In genomic region chr5:132464155-132464939, GRCh38 we compare ENCODE assay signal across 8 cellular contexts. TPM values are rescaled to one million over a fixed set of nuclear protein-coding genes. Genes with fewer than 3 reads are reported as not detected.
DNase-seq lines count a peak whose midpoint lies in the region; ATAC-seq, FAIRE-seq and TF ChIP-seq lines count a peak whose summit lies in the region.

No MANE protein-coding gene starts in this region.

- intact Hi-C loops in activated CD4-positive, alpha-beta T cell treated with anti-CD3 and anti-CD28 coated beads, Interleukin-2, amount 10 ng/mL, durations not matched to agents 24 days and 14 days (cut with micrococcal nuclease), result no loop called here

- H3K27ac ChIP-seq in foreskin keratinocyte, result peak overlapping the region; percentile 86

- peaks cover 28% of the 10 kb centered on the region for H3K36me3 Mint-ChIP-seq in activated CD4-positive, alpha-beta T cell treated with anti-CD3 and anti-CD28 coated beads, Interleukin-2, amount 10 ng/mL, durations not matched to agents 24 days and 14 days (ENCODE audit: low read depth)

- no peaks in the 10 kb centered on the region for H3K27me3 Mint-ChIP-seq in activated CD4-positive, alpha-beta T cell treated with anti-CD3 and anti-CD28 coated beads, Interleukin-2, amount 10 ng/mL, durations not matched to agents 24 days and 14 days

- H3K4me1 ChIP-seq in foreskin keratinocyte, result peaks cover 29% of the 10 kb centered on the region

- peak; percentile 80 for DNase-seq in activated CD4-positive, alpha-beta T cell treated with anti-CD3 and anti-CD28 coated beads, Interleukin-2, amount 10 ng/mL, durations not matched to agents 24 days and 14 days
- DNase-seq in activated CD4-positive, alpha-beta T cell treated with anti-CD3 and anti-CD28 coated beads, Interleukin-2, amount 50 U/mL, for 4 hours, result no peak
- DNase-seq in UCSD-AML1 (lab: John Stamatoyannopoulos, UW; ENCODE audit: unreplicated experiment) (peak; percentile 53), foreskin keratinocyte (no peak), D721Med (ENCODE audit: insufficient read length, low spot score) (no peak)
- DNase-seq in stimulated activated CD8-positive, alpha-beta memory T cell treated with anti-CD3 and anti-CD28 coated beads, Interleukin-4, amount 100 ng/mL, for 48 hours, result peak; percentile 61

- peak overlapping the region; percentile 64 for H3K4me3 Mint-ChIP-seq in activated CD4-positive, alpha-beta T cell treated with anti-CD3 and anti-CD28 coated beads, Interleukin-2, amount 10 ng/mL, durations not matched to agents 24 days and 14 days

- peak overlapping the region; percentile 80 for H3K27ac Mint-ChIP-seq in activated CD4-positive, alpha-beta T cell treated with anti-CD3 and anti-CD28 coated beads, Interleukin-2, amount 10 ng/mL, durations not matched to agents 24 days and 14 days

- H3K9me3 Mint-ChIP-seq in activated CD4-positive, alpha-beta T cell treated with anti-CD3 and anti-CD28 coated beads, Interleukin-2, amount 10 ng/mL, durations not matched to agents 24 days and 14 days, result no peaks in the 10 kb centered on the region

- ATAC-seq in foreskin keratinocyte (peak; percentile 35), HG03097 (IDR thresholded peaks at IDR 0.05; ENCODE audit: low FRiP score, unreplicated experiment) (no peak), GM18909 (IDR thresholded peaks at IDR 0.05; ENCODE audit: poor library complexity, unreplicated experiment) (no peak)

- H3K27me3 ChIP-seq in foreskin keratinocyte, result no peaks in the 10 kb centered on the region

- TF ChIP-seq CTCF in foreskin keratinocyte (conservative IDR thresholded peaks at IDR 0.05) (peak; percentile 52), D721Med (IDR thresholded peaks at IDR 0.05; ENCODE audit: insufficient read depth, missing control alignments) (no peak)

- H3K4me1 Mint-ChIP-seq in activated CD4-positive, alpha-beta T cell treated with anti-CD3 and anti-CD28 coated beads, Interleukin-2, amount 10 ng/mL, durations not matched to agents 24 days and 14 days, result peaks cover 81% of the 10 kb centered on the region

- FAIRE-seq in D721Med (lab: Jason Lieb, UNC), result no peak

RNA-seq across cellular contexts. Expression of gene IRF1, which starts 26.2 kb away (rescaled TPM):
- total RNA-seq in activated CD4-positive, alpha-beta T cell treated with anti-CD3 and anti-CD28 coated beads, Interleukin-2, amount 10 ng/mL, durations not matched to agents 24 days and 14 days, result 167 and 181 TPM in 2 replicates
- total RNA-seq in foreskin keratinocyte, result 24.0 and 31.5 TPM in 2 replicates
- polyA plus RNA-seq in foreskin keratinocyte, result 18.0 and 22.7 TPM in 2 replicates

Comparison
In these comparisons a context has a peak if more than half of its experiments do, and no peak if none do; other contexts are left out.
1. DNase-seq: peak in activated CD4-positive, alpha-beta T cell treated with anti-CD3 and anti-CD28 coated beads, Interleukin-2, amount 10 ng/mL, durations not matched to agents 24 days and 14 days (single experiment), UCSD-AML1 (single experiment) and stimulated activated CD8-positive, alpha-beta memory T cell treated with anti-CD3 and anti-CD28 coated beads, Interleukin-4, amount 100 ng/mL, for 48 hours (single experiment); none in activated CD4-positive, alpha-beta T cell treated with anti-CD3 and anti-CD28 coated beads, Interleukin-2, amount 50 U/mL, for 4 hours (0 of 2), foreskin keratinocyte (0 of 2) and D721Med (single experiment).